In the genomic region with DNA sequence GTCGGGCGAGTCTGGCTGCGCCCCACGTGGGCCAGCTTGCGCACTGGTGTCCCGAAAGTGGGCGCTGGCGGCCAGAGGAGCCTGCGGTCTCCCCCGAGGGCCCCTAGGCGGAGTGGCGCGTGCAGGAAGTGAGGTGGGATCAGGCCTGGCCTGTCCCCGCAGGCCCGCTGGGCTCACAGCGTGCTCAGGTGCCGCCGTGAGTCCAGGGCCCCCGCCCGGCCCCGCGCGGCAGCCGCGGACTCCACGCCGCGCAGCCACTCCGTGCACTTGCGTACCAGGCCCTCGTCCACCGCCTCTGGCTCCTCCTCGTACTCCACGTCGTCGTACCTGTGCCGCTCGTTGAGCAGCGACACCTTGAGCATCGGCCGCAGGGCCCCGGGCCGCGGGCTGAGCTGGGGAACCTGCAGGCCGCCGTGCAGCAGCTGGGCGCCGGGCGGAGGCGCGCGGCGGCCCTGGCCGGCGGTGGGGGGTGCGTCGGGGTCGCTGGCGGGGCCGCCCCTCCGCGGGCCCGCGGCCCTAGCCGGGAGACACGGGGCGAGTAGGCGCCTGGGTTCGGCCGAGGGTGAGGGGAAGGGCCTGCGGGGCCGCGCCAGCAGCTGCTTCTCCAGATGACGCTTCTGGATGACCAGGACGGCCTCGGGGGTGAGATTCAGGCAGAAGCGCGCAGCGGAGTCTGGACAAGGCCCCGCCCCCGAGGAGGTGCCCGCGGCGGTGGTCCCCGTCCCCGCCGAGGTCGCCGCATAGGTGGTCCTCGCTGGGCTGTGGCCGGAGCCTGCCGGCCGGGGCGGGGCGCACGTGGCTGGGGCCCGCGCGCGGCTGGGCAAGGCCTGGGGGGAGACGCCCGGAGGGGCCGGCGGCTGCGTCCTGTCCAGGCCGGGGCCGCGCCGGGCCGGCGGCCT, we compare ENCODE assay signal across 8 cellular contexts. TPM values are rescaled to one million over a fixed set of nuclear protein-coding genes. Genes with fewer than 3 reads are reported as not detected.
DNase-seq lines count a peak whose midpoint lies in the region; ATAC-seq, FAIRE-seq and TF ChIP-seq lines count a peak whose summit lies in the region.

No MANE protein-coding gene starts in this region.

- no peaks in the 10 kb centered on the region for H3K9me3 Mint-ChIP-seq in mesothelial cell of epicardium

- peaks cover 78% of the 10 kb centered on the region for H3K27me3 Mint-ChIP-seq in mesothelial cell of epicardium (ENCODE audit: low read depth)

- H3K9me3 ChIP-seq in HUES48 (ENCODE audit: control insufficient read depth, insufficient read depth, low read length): no peaks in the 10 kb centered on the region

- DNase-seq in DMS53 (lab: John Stamatoyannopoulos, UW) (peak; percentile 92), bronchial epithelial cell (ENCODE audit: low read depth) (no peak), mesothelial cell of epicardium (ENCODE audit: low spot score in 2 of 2, unreplicated experiment in 2 of 2) (peak in 1 of 2 experiments; percentile 43), NCI-H187 (lab: John Stamatoyannopoulos, UW) (no peak), NCI-H2029 (lab: John Stamatoyannopoulos, UW) (no peak)

- no peak for TF ChIP-seq CTCF in bronchial epithelial cell (IDR thresholded peaks at IDR 0.05; ENCODE audit: insufficient read depth, low read length, severe bottlenecking)
- TF ChIP-seq CTCF in mesothelial cell of epicardium (IDR thresholded peaks at IDR 0.05; ENCODE audit: unreplicated experiment): no peak

- H3K36me3 Mint-ChIP-seq in mesothelial cell of epicardium: no peaks in the 10 kb centered on the region

- H3K27me3 ChIP-seq in HUES48 (ENCODE audit: control insufficient read depth, insufficient read depth, low read length) (peaks cover 61% of the 10 kb centered on the region), bronchial epithelial cell (ENCODE audit: control insufficient read depth, insufficient read depth, low read length) (peaks cover 17% of the 10 kb centered on the region)

- H3K4me1 Mint-ChIP-seq in mesothelial cell of epicardium: peaks cover 3% of the 10 kb centered on the region

- H3K4me1 ChIP-seq in HUES48 (ENCODE audit: control insufficient read depth, insufficient read depth, low read length): peaks cover 5% of the 10 kb centered on the region

- no peak overlapping the region for H3K9ac ChIP-seq in HUES48 (ENCODE audit: low read depth, low read length)

- H3K27ac Mint-ChIP-seq in mesothelial cell of epicardium: no peak overlapping the region

- H3K36me3 ChIP-seq in HUES48 (ENCODE audit: control insufficient read depth, insufficient read depth, low read length) (no peaks in the 10 kb centered on the region), bronchial epithelial cell (ENCODE audit: control insufficient read depth, insufficient read depth, low read length) (no peaks in the 10 kb centered on the region)

- H3K4me3 ChIP-seq in HUES48 (ENCODE audit: low read depth, low read length): peak overlapping the region; percentile 61; the same call in 1 of the 2 replicates
- peak overlapping the region; percentile 32 for H3K4me3 ChIP-seq in bronchial epithelial cell (ENCODE audit: low read depth, low read length)

- no peak overlapping the region for H3K27ac ChIP-seq in HUES48 (ENCODE audit: low read depth, low read length)

- no peak for FAIRE-seq in bronchial epithelial cell (lab: Jason Lieb, UNC)

- peak; percentile 38 for ATAC-seq in GM19372 (IDR thresholded peaks at IDR 0.05; ENCODE audit: low read depth, unreplicated experiment)
- no peak for ATAC-seq in HG02763 (IDR thresholded peaks at IDR 0.05; ENCODE audit: unreplicated experiment)

- peak overlapping the region; percentile 53 for H3K4me3 Mint-ChIP-seq in mesothelial cell of epicardium

RNA-seq across cellular contexts. Expression of gene PRR18, which starts 0.9 kb away (rescaled TPM):
- total RNA-seq in bronchial epithelial cell (under 0.01 TPM in 2 replicates), mesothelial cell of epicardium (0.20 to 0.38 TPM (median 0.31 TPM) in 3 replicates)

RNA-seq across cellular contexts. Expression of gene SFT2D1, which starts 35.0 kb away (rescaled TPM):
- total RNA-seq in bronchial epithelial cell (47.9 and 61.6 TPM in 2 replicates), mesothelial cell of epicardium (26.0 to 26.8 TPM (median 26.6 TPM) in 3 replicates)
